31 cellular contexts compared by ENCODE assay signal in the genomic region with DNA sequence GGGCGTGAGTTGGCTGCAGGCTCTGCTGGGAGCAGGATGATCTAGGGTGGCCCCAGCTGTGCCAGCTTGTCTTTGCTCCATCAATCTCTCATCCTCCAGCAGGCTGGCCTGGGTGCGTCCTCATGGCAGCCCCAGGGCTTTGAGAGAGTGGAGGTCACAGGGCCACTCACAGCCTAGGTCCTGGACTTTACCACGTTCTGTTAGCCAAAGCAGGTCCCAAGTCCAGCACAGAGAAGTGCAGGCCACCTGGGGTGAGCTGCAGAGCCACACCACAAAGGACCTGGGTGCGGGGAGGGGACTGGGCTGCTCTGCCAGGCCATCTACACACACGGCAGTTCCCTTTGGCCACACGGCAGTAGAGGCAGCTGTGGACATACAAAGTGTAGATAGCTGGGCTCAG. TPM values are rescaled to one million over a fixed set of nuclear protein-coding genes. Genes with fewer than 3 reads are reported as not detected.
DNase-seq lines count a peak whose midpoint lies in the region; ATAC-seq, FAIRE-seq and TF ChIP-seq lines count a peak whose summit lies in the region.
"Had no signal": no experiment of that assay in that cellular context is flagged by ENCODE, and none has a peak within 500 bp of the region (broad histone marks: within the 10 kb centered on the region; RNA-seq: fewer than 3 reads in every experiment).

No MANE protein-coding gene starts in this region.

- H3K27ac ChIP-seq in RWPE1 (peak overlapping the region; percentile 97), dorsolateral prefrontal cortex (peak overlapping the region in 50 of 59 donors; percentile 2 to 77 (median 54))
- H3K27ac ChIP-seq: testis, uterus, WERI-Rb-1 had no signal

- H3K36me3 Mint-ChIP-seq in activated CD4-positive, alpha-beta T cell treated with anti-CD3 and anti-CD28 coated beads for 36 hours (ENCODE audit: low read depth): peaks cover 2% of the 10 kb centered on the region
- H3K36me3 Mint-ChIP-seq in progenitor cell of endocrine pancreas (ENCODE audit: insufficient read depth): peaks cover 18% of the 10 kb centered on the region
- peaks cover 15% of the 10 kb centered on the region for H3K36me3 Mint-ChIP-seq in T-cell
- H3K36me3 Mint-ChIP-seq: activated naive CD4-positive, alpha-beta T cell treated with anti-CD3 and anti-CD28 coated beads, Interleukin-2, amount 50 U/mL, for 72 hours had no signal

- no peak for FAIRE-seq in H54 (lab: Jason Lieb, UNC)
- FAIRE-seq: endothelial cell of umbilical vein, GM12892, kidney had no signal

- H3K9me3 Mint-ChIP-seq in activated CD4-positive, alpha-beta T cell treated with anti-CD3 and anti-CD28 coated beads for 36 hours (ENCODE audit: low read depth): no peaks in the 10 kb centered on the region
- H3K9me3 Mint-ChIP-seq in progenitor cell of endocrine pancreas (ENCODE audit: low read depth) (no peaks in the 10 kb centered on the region), T-cell (no peaks in the 10 kb centered on the region)
- H3K9me3 Mint-ChIP-seq: activated CD4-positive, alpha-beta T cell treated with anti-CD3 and anti-CD28 coated beads, Interleukin-2, amount 10 ng/mL, durations not matched to agents 24 days and 14 days; activated naive CD4-positive, alpha-beta T cell treated with anti-CD3 and anti-CD28 coated beads, Interleukin-2, amount 50 U/mL, for 72 hours; activated T-helper 1 cell treated with anti-CD3 and anti-CD28 coated beads, Interleukin-12 subunit alpha, Interleukin-12 subunit beta, Interleukin-2, Interleukin-4 antibody, amounts not matched to agents 30 ng/mL and 10 ng/mL and 1 ng/mL, durations not matched to agents 14 hours and 24 hours and 36 hours had no signal

- TF ChIP-seq POLR2A in H54 (IDR thresholded peaks at IDR 0.05; ENCODE audit: low read depth, low read length): no peak

- no peaks in the 10 kb centered on the region for H3K27me3 ChIP-seq in dorsolateral prefrontal cortex
- H3K27me3 ChIP-seq: testis, uterus had no signal

- H3K27ac Mint-ChIP-seq in activated CD4-positive, alpha-beta T cell treated with anti-CD3 and anti-CD28 coated beads for 36 hours: peak overlapping the region; percentile 63
- H3K27ac Mint-ChIP-seq in progenitor cell of endocrine pancreas (peak overlapping the region; percentile 86), T-cell (no peak overlapping the region)
- H3K27ac Mint-ChIP-seq: activated CD4-positive, alpha-beta T cell treated with anti-CD3 and anti-CD28 coated beads, Interleukin-2, amount 10 ng/mL, durations not matched to agents 24 days and 14 days; CD4-positive, CD25-positive, alpha-beta regulatory T cell had no signal

- POLR2A ChIA-PET in activated CD4-positive, alpha-beta T cell treated with anti-CD3 and anti-CD28 coated beads for 36 hours (lab: Charles Lee): interaction anchor here (0.6 kb wide), 1 partner anchor 100 kb away, joined by 3 read pairs; no protein-coding TSS in a partner anchor
- POLR2A ChIA-PET in RWPE1 (lab: Yijun Ruan, JAX; ENCODE audit: low non-redundant PET): no interaction called here
- POLR2A ChIA-PET in T-cell (lab: Charles Lee): no interaction called here

- ATAC-seq in activated CD4-positive, alpha-beta T cell treated with anti-CD3 and anti-CD28 coated beads for 36 hours: no peak
- no peak for ATAC-seq in T-cell (replicated peaks in 1 of 4)
- ATAC-seq: sciatic nerve had no signal

- TF ChIP-seq CTCF in RWPE1 (conservative IDR thresholded peaks at IDR 0.05; ENCODE audit: low read depth) (no peak), dorsolateral prefrontal cortex (IDR thresholded peaks at IDR 0.05 in 54 of 56, conservative IDR thresholded peaks at IDR 0.05 in 2 of 56; ENCODE audit: low read depth in 1 of 56, partially characterized antibody in 56 of 56) (no peak), progenitor cell of endocrine pancreas (IDR thresholded peaks at IDR 0.05; ENCODE audit: unreplicated experiment) (no peak)

- H3K27me3 Mint-ChIP-seq in activated CD4-positive, alpha-beta T cell treated with anti-CD3 and anti-CD28 coated beads for 36 hours: no peaks in the 10 kb centered on the region
- H3K27me3 Mint-ChIP-seq in progenitor cell of endocrine pancreas (peaks cover 3% of the 10 kb centered on the region), T-cell (no peaks in the 10 kb centered on the region)
- H3K27me3 Mint-ChIP-seq: activated CD4-positive, alpha-beta T cell treated with anti-CD3 and anti-CD28 coated beads, Interleukin-2, amount 10 ng/mL, durations not matched to agents 24 days and 14 days; CD4-positive, CD25-positive, alpha-beta regulatory T cell had no signal

- H3K4me3 Mint-ChIP-seq in activated CD4-positive, alpha-beta T cell treated with anti-CD3 and anti-CD28 coated beads for 36 hours: no peak overlapping the region
- H3K4me3 Mint-ChIP-seq in progenitor cell of endocrine pancreas (ENCODE audit: low read depth) (no peak overlapping the region), T-cell (no peak overlapping the region)
- H3K4me3 Mint-ChIP-seq: activated CD4-positive, alpha-beta T cell treated with anti-CD3 and anti-CD28 coated beads, Interleukin-2, amount 10 ng/mL, durations not matched to agents 24 days and 14 days; activated T-helper 1 cell treated with anti-CD3 and anti-CD28 coated beads, Interleukin-12 subunit alpha, Interleukin-12 subunit beta, Interleukin-2, Interleukin-4 antibody, amounts not matched to agents 30 ng/mL and 10 ng/mL and 1 ng/mL, durations not matched to agents 14 hours and 24 hours and 36 hours had no signal

- intact Hi-C loops in activated CD4-positive, alpha-beta T cell treated with anti-CD3 and anti-CD28 coated beads for 36 hours (cut with DNase I, micrococcal nuclease): no loop called here
- intact Hi-C loops in dorsolateral prefrontal cortex (cut with DNase I): no loop called here

- CTCF ChIA-PET in activated CD4-positive, alpha-beta T cell treated with anti-CD3 and anti-CD28 coated beads for 36 hours (lab: Charles Lee): interaction anchor here (0.6 kb wide), 1 partner anchor 111 kb away, joined by 3 read pairs; no protein-coding TSS in a partner anchor
- CTCF ChIA-PET in RWPE1 (lab: Yijun Ruan, JAX) (no interaction called here), T-cell (lab: Charles Lee) (interaction anchor here in 1 of 2 donors (0.9 kb wide), 1 partner anchor 21 kb away, joined by 3 read pairs; no protein-coding TSS in a partner anchor)

- peaks cover 3% of the 10 kb centered on the region for H3K4me1 Mint-ChIP-seq in activated CD4-positive, alpha-beta T cell treated with anti-CD3 and anti-CD28 coated beads for 36 hours
- H3K4me1 Mint-ChIP-seq in progenitor cell of endocrine pancreas (ENCODE audit: low read depth) (peaks cover 7% of the 10 kb centered on the region), T-cell (peaks cover under 1 to 5% (median 4%) of the 10 kb centered on the region in 3 donors)

- no peak for DNase-seq in activated CD4-positive, alpha-beta T cell treated with anti-CD3 and anti-CD28 coated beads for 36 hours
- DNase-seq in activated CD4-positive, alpha-beta T cell treated with anti-CD3 and anti-CD28 coated beads, Interleukin-2, amount 50 U/mL, for 1 hour: no peak
- no peak for DNase-seq in RWPE1 (ENCODE audit: low spot score)
- no peak for DNase-seq in dorsolateral prefrontal cortex
- DNase-seq in progenitor cell of endocrine pancreas (ENCODE audit: low spot score, unreplicated experiment): no peak
- no peak for DNase-seq in H54 (ENCODE audit: insufficient read length, low spot score)
- DNase-seq in T-cell: no peak
- no peak for DNase-seq in iPS-NIHi11 (ENCODE audit: low spot score)
- DNase-seq: activated CD4-positive, alpha-beta T cell treated with anti-CD3 and anti-CD28 coated beads, Interleukin-2, amount 10 ng/mL, durations not matched to agents 24 days and 14 days; CD4-positive, CD25-positive, alpha-beta regulatory T cell; IMR-90; kidney; mucosa of descending colon; NCI-H1048; NCI-H187; NCI-H2171; NCI-H510A; posterior cingulate gyrus; SK-N-SH; stimulated activated CD4-positive, alpha-beta T cell treated with anti-CD3 and anti-CD28 coated beads, Interleukin-12 subunit alpha, Interleukin-12 subunit beta, amount 100 ng/mL, for 4 hours; stimulated activated CD4-positive, alpha-beta T cell treated with anti-CD3 and anti-CD28 coated beads, Interleukin-4, amount 100 ng/mL, for 4 hours; stimulated activated naive CD4-positive, alpha-beta T cell; T-helper 9 cell; testis; uterus; WERI-Rb-1 had no signal

- no peak overlapping the region for H3K4me3 ChIP-seq in dorsolateral prefrontal cortex
- H3K4me3 ChIP-seq: mucosa of descending colon, testis, uterus had no signal

RNA-seq across cellular contexts. Expression of a gene that starts 30.2 kb away (rescaled TPM):
- 10 to 100 TPM; 87.6 to 97.2 TPM for total RNA-seq in activated CD4-positive, alpha-beta T cell treated with anti-CD3 and anti-CD28 coated beads for 36 hours
- total RNA-seq in dorsolateral prefrontal cortex: 100 to 1,000 TPM in 84 of 120 experiments, 10 to 100 TPM in 36; 57.2 to 359 (median 120) TPM
- total RNA-seq in progenitor cell of endocrine pancreas: 85.0 and 98.9 TPM in 2 replicates
- total RNA-seq in T-cell: 100 to 1,000 TPM in 2 of 5 donors, 10 to 100 TPM in 3; 24.6 to 279 (median 38.9) TPM

Comparison
In these comparisons a context has a peak if more than half of its experiments do, and no peak if none do; other contexts are left out.
1. H3K27ac Mint-ChIP-seq: peak in activated CD4-positive, alpha-beta T cell treated with anti-CD3 and anti-CD28 coated beads for 36 hours (single experiment) and progenitor cell of endocrine pancreas (single experiment); none in T-cell (0 of 2).